5 cellular contexts compared by ENCODE assay signal in genomic region chr19:54446349-54446748, GRCh38. TPM values are rescaled to one million over a fixed set of nuclear protein-coding genes. Genes with fewer than 3 reads are reported as not detected.
"Had no signal": no experiment of that assay in that cellular context is flagged by ENCODE, and none has a peak within 500 bp of the region (broad histone marks: within the 10 kb centered on the region; RNA-seq: fewer than 3 reads in every experiment).

No MANE protein-coding gene starts in this region.

RNA-seq across cellular contexts. Expression of gene CDC42EP5, which starts 26.7 kb away (rescaled TPM):
- total RNA-seq: activated CD8-positive, alpha-beta T cell treated with anti-CD3 and anti-CD28 coated beads, Interleukin-2, amount 10 ng/mL, durations not matched to agents 7 days and 5 days; T-helper 1 cell treated with Interleukin-12 subunit alpha and Interleukin-12 subunit beta and Interleukin-4 antibody, amounts not matched to agents 30 ng/mL and 1 ng/mL, for 36 hours had no signal

RNA-seq across cellular contexts. Expression of gene TTYH1, which starts 31.1 kb away (rescaled TPM):
- total RNA-seq: SJSA1 had no signal

RNA-seq across cellular contexts. Expression of gene LAIR2, which starts 56.3 kb away (rescaled TPM):
- total RNA-seq: ascending aorta, Peyer's patch, SJSA1 had no signal
